In the genomic region with DNA sequence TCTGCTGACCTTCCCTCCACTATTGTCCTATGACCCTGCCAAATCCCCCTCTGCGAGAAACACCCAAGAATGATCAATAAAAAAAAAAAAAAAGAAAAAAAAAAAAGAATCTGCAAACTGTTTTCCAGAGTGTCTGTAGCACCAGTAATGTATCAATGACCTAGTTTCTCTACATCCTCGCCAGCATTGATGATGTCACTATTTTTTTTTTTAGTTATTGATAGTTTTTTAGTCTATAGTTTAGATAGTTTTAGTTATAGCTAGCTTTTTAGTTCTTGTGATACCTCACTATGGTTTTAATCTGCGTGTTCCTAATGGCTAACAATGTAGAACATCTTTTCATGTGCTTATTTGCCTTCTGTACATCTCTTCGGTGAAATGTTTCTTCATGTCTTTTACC, we compare ENCODE assay signal across 33 cellular contexts. TPM values are rescaled to one million over a fixed set of nuclear protein-coding genes. Genes with fewer than 3 reads are reported as not detected.
"Had no signal": no experiment of that assay in that cellular context is flagged by ENCODE, and none has a peak within 500 bp of the region (broad histone marks: within the 10 kb centered on the region; RNA-seq: fewer than 3 reads in every experiment).

No MANE protein-coding gene starts in this region.

- H3K9me3 Mint-ChIP-seq: stimulated activated memory B cell treated with anti-CD40 and anti-IgM and Interleukin-4, amounts not matched to agents 10 μg/mL and 1 μg/mL and 100 μg/mL, for 72 hours; stimulated activated naive CD8-positive, alpha-beta T cell treated with anti-CD3 and anti-CD28 coated beads, Interleukin-15, amount 100 ng/mL, for 72 hours; type B pancreatic cell had no signal

- H3K4me2 ChIP-seq: neural progenitor cell, smooth muscle cell had no signal

- H3K4me1 Mint-ChIP-seq: neural progenitor cell; stimulated activated naive CD8-positive, alpha-beta T cell treated with anti-CD3 and anti-CD28 coated beads, Interleukin-15, amount 100 ng/mL, for 72 hours had no signal

- ATAC-seq: natural killer cell; psoas muscle; right cardiac atrium; sciatic nerve; stimulated activated memory B cell treated with anti-CD40 and anti-IgM and Interleukin-4, amounts not matched to agents 10 μg/mL and 1 μg/mL and 100 μg/mL, for 72 hours; stimulated activated naive CD8-positive, alpha-beta T cell treated with anti-CD3 and anti-CD28 coated beads, Interleukin-15, amount 100 ng/mL, for 72 hours; stimulated activated naive CD8-positive, alpha-beta T cell treated with anti-CD3 and anti-CD28 coated beads, Interleukin-15, Interleukin-2, amounts not matched to agents 100 U/mL and 50 U/mL, for 24 hours; upper lobe of right lung had no signal

- H3K4me3 Mint-ChIP-seq: natural killer cell; nephron; neural progenitor cell; stimulated activated memory B cell treated with anti-CD40 and anti-IgM and Interleukin-4, amounts not matched to agents 10 μg/mL and 1 μg/mL and 100 μg/mL, for 72 hours; stimulated activated naive CD8-positive, alpha-beta T cell treated with anti-CD3 and anti-CD28 coated beads, Interleukin-15, amount 100 ng/mL, for 72 hours; type B pancreatic cell had no signal

- H3K27ac ChIP-seq: neural progenitor cell, ovary, parathyroid adenoma, psoas muscle, skin epidermis, spleen, suprapubic skin, testis, tibial artery, transverse colon, upper lobe of right lung, uterus had no signal

- H3K27ac Mint-ChIP-seq: nephron; neural progenitor cell; progenitor cell of endocrine pancreas; stimulated activated memory B cell treated with anti-CD40 and anti-IgM and Interleukin-4, amounts not matched to agents 10 μg/mL and 1 μg/mL and 100 μg/mL, for 72 hours; stimulated activated naive CD8-positive, alpha-beta T cell treated with anti-CD3 and anti-CD28 coated beads, Interleukin-15, amount 100 ng/mL, for 72 hours; type B pancreatic cell had no signal

- H3K9ac ChIP-seq: neural progenitor cell, parathyroid adenoma had no signal

- H3K36me3 ChIP-seq: neural progenitor cell, ovary, spleen, suprapubic skin, tibial artery, transverse colon, upper lobe of right lung, uterus had no signal

- H3K36me3 Mint-ChIP-seq: natural killer cell; neural progenitor cell; stimulated activated memory B cell treated with anti-CD40 and anti-IgM and Interleukin-4, amounts not matched to agents 10 μg/mL and 1 μg/mL and 100 μg/mL, for 72 hours; type B pancreatic cell had no signal

- H3K9me3 ChIP-seq: ovary, spleen, suprapubic skin, testis, tibial artery, transverse colon, upper lobe of right lung, uterus had no signal

- DNase-seq: natural killer cell; occipital lobe; ovary; posterior cingulate gyrus; psoas muscle; right cardiac atrium; spleen; stimulated activated CD4-positive, alpha-beta T cell treated with anti-CD3 and anti-CD28 coated beads, Interleukin-12 subunit alpha, Interleukin-12 subunit beta, amount 100 ng/mL, for 4 hours; stimulated activated CD4-positive, alpha-beta T cell treated with anti-CD3 and anti-CD28 coated beads, Interleukin-1b, Interleukin-23, amount 100 ng/mL, for 48 hours; stimulated activated CD4-positive, alpha-beta T cell treated with anti-CD3 and anti-CD28 coated beads, Interleukin-4, amount 100 ng/mL, for 1 hour; stimulated activated CD4-positive, alpha-beta T cell treated with anti-CD3 and anti-CD28 coated beads, Interleukin-4, amount 100 ng/mL, for 4 hours; stimulated activated CD8-positive, alpha-beta memory T cell treated with anti-CD3 and anti-CD28 coated beads, Interleukin-4, amount 100 ng/mL, for 48 hours; stimulated activated naive CD4-positive, alpha-beta T cell; stimulated activated naive CD8-positive, alpha-beta T cell treated with anti-CD3 and anti-CD28 coated beads, Interleukin-15, amount 100 ng/mL, for 72 hours; stimulated activated naive CD8-positive, alpha-beta T cell treated with anti-CD3 and anti-CD28 coated beads, Interleukin-15, Interleukin-2, amounts not matched to agents 100 U/mL and 50 U/mL, for 24 hours; substantia nigra; testis; tibial artery; transverse colon; upper lobe of right lung; uterus had no signal

- H3K79me2 ChIP-seq: parathyroid adenoma had no signal

- H3K4me1 ChIP-seq: neural progenitor cell, psoas muscle, suprapubic skin, testis, tibial artery, upper lobe of right lung, uterus had no signal

- H3K27me3 ChIP-seq: neural progenitor cell, ovary, testis, tibial artery, upper lobe of right lung, uterus had no signal

- H3K4me3 ChIP-seq: neural progenitor cell, ovary, psoas muscle, skin epidermis, smooth muscle cell, spleen, suprapubic skin, testis, tibial artery, transverse colon, upper lobe of right lung, uterus had no signal

- H2AFZ ChIP-seq: neural progenitor cell, parathyroid adenoma had no signal

RNA-seq across cellular contexts. Expression of a gene that starts 36.1 kb away (rescaled TPM):
- total RNA-seq: occipital lobe, progenitor cell of endocrine pancreas, renal cortical epithelial cell, suprapubic skin, upper lobe of right lung had no signal
- polyA plus RNA-seq: neural cell had no signal

RNA-seq across cellular contexts. Expression of a gene that starts 51.3 kb away (rescaled TPM):
- total RNA-seq: progenitor cell of endocrine pancreas, renal cortical epithelial cell, smooth muscle cell had no signal
- polyA plus RNA-seq: neural cell, smooth muscle cell had no signal
